Comparison of ENCODE assay signal across 16 cellular contexts in the genomic region with DNA sequence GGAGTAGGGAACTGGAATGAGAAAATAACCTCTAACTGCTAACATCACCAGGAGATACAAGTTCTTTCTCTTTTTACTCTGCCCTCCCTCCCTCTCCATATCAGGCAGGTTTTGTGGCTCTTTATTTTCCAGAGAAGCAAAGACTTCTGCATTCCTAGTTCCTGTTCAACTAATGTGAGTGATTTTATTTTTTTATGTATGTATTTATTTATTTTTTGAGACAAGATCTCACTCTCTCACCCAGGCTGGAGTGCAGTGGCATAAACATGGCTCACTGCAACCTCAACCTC. TPM values are rescaled to one million over a fixed set of nuclear protein-coding genes. Genes with fewer than 3 reads are reported as not detected.
A peak's percentile ranks its signal among the peaks of the same experiment; 100 is the strongest.
DNase-seq lines count a peak whose midpoint lies in the region; ATAC-seq, FAIRE-seq and TF ChIP-seq lines count a peak whose summit lies in the region.
"Had no signal": no experiment of that assay in that cellular context is flagged by ENCODE, and none has a peak within 500 bp of the region (broad histone marks: within the 10 kb centered on the region; RNA-seq: fewer than 3 reads in every experiment).

No MANE protein-coding gene starts in this region.

- DNase-seq in A549 (ENCODE audit: low read depth in 1 of 2, low spot score in 1 of 2) = no peak
- DNase-seq in PC-9 = no peak
- no peak for DNase-seq in epithelial cell of prostate (ENCODE audit: low read depth, low spot score)
- peak; percentile 69 for DNase-seq in osteoblast (ENCODE audit: insufficient read length, low spot score, missing footprints)
- DNase-seq in NCI-H2171 treated with DMSO at 0.1 percent for 48 hours (lab: John Stamatoyannopoulos, UW) = no peak
- no peak for DNase-seq in NCI-H526 treated with DMSO at 0.1 percent for 48 hours (lab: John Stamatoyannopoulos, UW)
- DNase-seq: activated CD4-positive, alpha-beta T cell treated with anti-CD3 and anti-CD28 coated beads, Interleukin-2, amount 10 ng/mL, durations not matched to agents 24 days and 14 days; activated naive CD8-positive, alpha-beta T cell treated with anti-CD3 and anti-CD28 coated beads, Interleukin-2, amount 10 ng/mL, durations not matched to agents 7 days and 5 days; activated T-cell treated with anti-CD3 and anti-CD28 coated beads for 4 hours; cerebellar nuclear complex; H7; natural killer cell; NCI-H524; stimulated activated naive CD4-positive, alpha-beta T cell treated with Interleukin-2 at 50 U/mL for 16 hours had no signal

- H3K4me2 ChIP-seq in A549 (peak overlapping the region; percentile 74), PC-9 (peak overlapping the region; percentile 74), osteoblast (ENCODE audit: insufficient read depth, low read length) (no peak overlapping the region)

- no peak for TF ChIP-seq EP300 in A549 (IDR thresholded peaks at IDR 0.05)

- no TSS peak for BruUV-seq in PC-9 (replicated peaks; lab: Mats Ljungman, UMichigan)

- no peak for TF ChIP-seq RAD21 in A549 (conservative IDR thresholded peaks at IDR 0.05 in 1 of 2, IDR thresholded peaks at IDR 0.05 in 1 of 2)

- H2AFZ ChIP-seq in PC-9 = no peak overlapping the region
- H2AFZ ChIP-seq in osteoblast (ENCODE audit: low read length) = no peak overlapping the region

- H3K36me3 ChIP-seq in PC-9 (ENCODE audit: low read depth) (no peaks in the 10 kb centered on the region), osteoblast (ENCODE audit: insufficient read depth, low read length) (no peaks in the 10 kb centered on the region)

- no peaks in the 10 kb centered on the region for H4K20me1 ChIP-seq in PC-9 (ENCODE audit: insufficient read depth)
- H4K20me1 ChIP-seq in osteoblast (ENCODE audit: insufficient read depth, low read length) = no peaks in the 10 kb centered on the region

- TF ChIP-seq CTCF in A549 (IDR thresholded peaks at IDR 0.05) (no peak), PC-9 (conservative IDR thresholded peaks at IDR 0.05) (no peak), osteoblast (IDR thresholded peaks at IDR 0.05; ENCODE audit: extremely low read depth, low read depth, low read length) (no peak)

- POLR2A ChIA-PET in A549 (lab: Yijun Ruan, JAX) = interaction anchor here (0.7 to 2.4 kb wide), 2 partner anchors 8 to 19 kb away, joined by 3 to 7 read pairs; no protein-coding TSS in a partner anchor
- POLR2A ChIA-PET in PC-9 (lab: Charles Lee; ENCODE audit: unreplicated experiment) = interaction anchor here (0.9 kb wide), 1 partner anchor 550 kb away, joined by 6 read pairs; no protein-coding TSS in a partner anchor

- no peak for ATAC-seq in A549
- ATAC-seq in GM18861 (IDR thresholded peaks at IDR 0.05; ENCODE audit: unreplicated experiment) = no peak
- ATAC-seq in HG03139 (IDR thresholded peaks at IDR 0.05; ENCODE audit: unreplicated experiment) = no peak
- ATAC-seq: natural killer cell had no signal

- H3K27ac ChIP-seq in A549 (peak overlapping the region; percentile 97), PC-9 (peak overlapping the region; percentile 100), epithelial cell of prostate (peak overlapping the region; percentile 100), osteoblast (ENCODE audit: low read depth, low read length) (peak overlapping the region; percentile 89)

- no peak for TF ChIP-seq POLR2A in A549 (IDR thresholded peaks at IDR 0.05; ENCODE audit: low read length)

- intact Hi-C loops in PC-9 (cut with micrococcal nuclease; ENCODE audit: unreplicated experiment) = no loop called here

- H3K27me3 ChIP-seq in PC-9 (ENCODE audit: insufficient read depth, low read depth) (no peaks in the 10 kb centered on the region), osteoblast (ENCODE audit: insufficient read depth, low read length) (no peaks in the 10 kb centered on the region)

- H3K9me3 ChIP-seq in A549 (no peaks in the 10 kb centered on the region), PC-9 (ENCODE audit: insufficient read depth, low read depth) (no peaks in the 10 kb centered on the region), osteoblast (ENCODE audit: low read depth, low read length) (no peaks in the 10 kb centered on the region)

- H3K79me2 ChIP-seq in PC-9 (ENCODE audit: low read depth) (peaks cover 16% of the 10 kb centered on the region), osteoblast (ENCODE audit: insufficient read depth, low read length) (no peaks in the 10 kb centered on the region)

- H3K4me1 ChIP-seq in A549 (peaks cover 75% of the 10 kb centered on the region), PC-9 (replicated peaks; ENCODE audit: insufficient read depth) (peaks cover 83% of the 10 kb centered on the region), osteoblast (ENCODE audit: insufficient read depth, low read length) (peaks cover 61% of the 10 kb centered on the region)

- no peak for FAIRE-seq in A549 (lab: Jason Lieb, UNC)

- CTCF ChIA-PET in A549 (lab: Yijun Ruan, JAX) = interaction anchor here (1.5 to 2.1 kb wide), 2 partner anchors 71 kb away, joined by 3 to 7 read pairs; no protein-coding TSS in a partner anchor
- CTCF ChIA-PET in PC-9 (lab: Charles Lee) = interaction anchor here (1.2 kb wide), 1 partner anchor 163 kb away, joined by 4 read pairs; no protein-coding TSS in a partner anchor

- H3K4me3 ChIP-seq in A549 = no peak overlapping the region
- H3K4me3 ChIP-seq in PC-9 = peak overlapping the region; percentile 24; the same call in 1 of the 2 replicates
- no peak overlapping the region for H3K4me3 ChIP-seq in osteoblast (ENCODE audit: insufficient read depth, low read length)

- no peaks in the 10 kb centered on the region for H3K9me2 ChIP-seq in PC-9 (ENCODE audit: insufficient read depth)

- peaks cover 70% of the 10 kb centered on the region for H3F3A ChIP-seq in PC-9 (ENCODE audit: insufficient read depth, low read depth)

TF ChIP-seq in A549, 52 proteins besides CTCF, POLR2A, EP300 and RAD21:
- TF ChIP-seq CHD2 (IDR thresholded peaks at IDR 0.05; ENCODE audit: low read length, partially characterized antibody) (no peak), HOXB5 (CRISPR knock-in tag; IDR thresholded peaks at IDR 0.05) (0 out of 2 replicates have a peak, but pooled peaks have one; percentile 2)

RNA-seq across cellular contexts. Expression of gene IER3, which starts 6.0 kb away (rescaled TPM):
- polyA plus RNA-seq in A549 (2011; rRNA removed) (116 and 202 TPM in 2 replicates), A549 (2017; fragmentation: RNase III; extraction: RNeasy Plus Mini Kit Qiagen cat#74134 plus additional on column Dnase treatment) (89.1 to 108 TPM (median 104 TPM) in 3 replicates)
- 172 and 215 TPM in 2 replicates for polyA plus RNA-seq in A549 (2012; cell fraction: cytosol; rRNA removed)
- 240 and 352 TPM in 2 replicates for polyA plus RNA-seq in A549 (2012; cell fraction: nucleus; rRNA removed)
- polyA minus RNA-seq in A549 (2011; rRNA and poly(A)+ RNA removed) = 93.4 and 94.8 TPM in 2 replicates
- total RNA-seq in PC-9 (2021) (107 and 117 TPM in 2 replicates), osteoblast (29.5 and 54.6 TPM in 2 replicates)

RNA-seq across cellular contexts. Expression of gene FLOT1, which starts 7.8 kb away (rescaled TPM):
- polyA plus RNA-seq in A549 (2011; rRNA removed) (135 and 136 TPM in 2 replicates), A549 (2017; fragmentation: RNase III; extraction: RNeasy Plus Mini Kit Qiagen cat#74134 plus additional on column Dnase treatment) (89.7 to 99.2 TPM (median 89.9 TPM) in 3 replicates)
- 140 TPM in 2 replicates for polyA plus RNA-seq in A549 (2012; cell fraction: cytosol; rRNA removed)
- 112 and 128 TPM in 2 replicates for polyA plus RNA-seq in A549 (2012; cell fraction: nucleus; rRNA removed)
- 101 and 112 TPM in 2 replicates for polyA minus RNA-seq in A549 (2011; rRNA and poly(A)+ RNA removed)
- total RNA-seq in PC-9 (2021) (225 and 234 TPM in 2 replicates), osteoblast (101 and 114 TPM in 2 replicates)

RNA-seq across cellular contexts. Expression of gene TUBB, which starts 30.2 kb away (rescaled TPM):
- polyA plus RNA-seq in A549 (2011; rRNA removed) (691 and 782 TPM in 2 replicates), A549 (2017; fragmentation: RNase III; extraction: RNeasy Plus Mini Kit Qiagen cat#74134 plus additional on column Dnase treatment) (1,022 to 1,121 TPM (median 1,044 TPM) in 3 replicates)
- polyA plus RNA-seq in A549 (2012; cell fraction: cytosol; rRNA removed) = 1,345 and 1,480 TPM in 2 replicates
- 1,395 and 1,872 TPM in 2 replicates for polyA plus RNA-seq in A549 (2012; cell fraction: nucleus; rRNA removed)
- polyA minus RNA-seq in A549 (2011; rRNA and poly(A)+ RNA removed) = 802 and 983 TPM in 2 replicates
- total RNA-seq in PC-9 (2021) (697 and 901 TPM in 2 replicates), osteoblast (509 and 605 TPM in 2 replicates)

RNA-seq across cellular contexts. Expression of gene MDC1, which starts 33.2 kb away (rescaled TPM):
- polyA plus RNA-seq in A549 (2011; rRNA removed) (8.2 and 13.3 TPM in 2 replicates), A549 (2017; fragmentation: RNase III; extraction: RNeasy Plus Mini Kit Qiagen cat#74134 plus additional on column Dnase treatment) (14.9 to 21.4 TPM (median 16.5 TPM) in 3 replicates)
- 8.4 and 10.3 TPM in 2 replicates for polyA plus RNA-seq in A549 (2012; cell fraction: cytosol; rRNA removed)
- polyA plus RNA-seq in A549 (2012; cell fraction: nucleus; rRNA removed) = 29.8 and 46.1 TPM in 2 replicates
- polyA minus RNA-seq in A549 (2011; rRNA and poly(A)+ RNA removed) = 18.4 and 19.4 TPM in 2 replicates
- total RNA-seq in PC-9 (2021) (72.9 and 81.6 TPM in 2 replicates), osteoblast (5.1 and 5.3 TPM in 2 replicates)

RNA-seq across cellular contexts. Expression of gene NRM, which starts 59.5 kb away (rescaled TPM):
- polyA plus RNA-seq in A549 (2011; rRNA removed) (11.3 and 12.4 TPM in 2 replicates), A549 (2017; fragmentation: RNase III; extraction: RNeasy Plus Mini Kit Qiagen cat#74134 plus additional on column Dnase treatment) (13.0 to 14.5 TPM (median 13.0 TPM) in 3 replicates)
- polyA plus RNA-seq in A549 (2012; cell fraction: cytosol; rRNA removed) = 21.7 and 24.8 TPM in 2 replicates
- polyA plus RNA-seq in A549 (2012; cell fraction: nucleus; rRNA removed) = 22.2 and 23.8 TPM in 2 replicates
- polyA minus RNA-seq in A549 (2011; rRNA and poly(A)+ RNA removed) = 11.7 and 12.7 TPM in 2 replicates
- total RNA-seq in PC-9 (2021) (25.8 and 38.3 TPM in 2 replicates), osteoblast (2.9 and 3.3 TPM in 2 replicates)
